In the genomic region with DNA sequence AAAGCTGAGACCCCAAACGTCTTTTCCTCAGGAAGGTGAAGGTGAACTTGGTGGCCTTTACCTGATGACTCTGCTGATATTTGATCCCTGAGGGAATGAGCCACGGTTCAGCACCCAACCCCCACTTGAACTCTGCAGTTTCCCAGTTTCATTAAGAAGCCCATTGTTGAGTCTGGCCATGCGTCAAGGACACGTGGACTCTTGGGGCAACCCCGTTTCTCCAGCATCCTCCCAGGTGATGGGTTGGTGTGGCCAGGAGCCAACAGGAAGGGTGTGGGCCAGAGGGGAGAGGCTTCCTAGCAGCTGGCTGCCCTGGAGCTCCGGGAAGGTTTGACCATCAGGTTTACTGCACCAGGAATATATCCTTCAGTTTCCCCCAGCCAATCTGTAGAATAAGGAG, we compare ENCODE assay signal across 1 cellular context.
TF ChIP-seq lines count a peak whose summit lies in the region.

No MANE protein-coding gene starts in this region.

TF ChIP-seq in HepG2, 621 proteins besides CTCF, POLR2A, EP300 and RAD21 (continued from another document and continues in another):
- TF ChIP-seq GLMP (CRISPR knock-in tag; IDR thresholded peaks at IDR 0.05; ENCODE audit: borderline replicate concordance), result no peak
- TF ChIP-seq ZNF567 (CRISPR knock-in tag; IDR thresholded peaks at IDR 0.05; ENCODE audit: borderline replicate concordance), result no peak
- no peak for TF ChIP-seq NCOA5 (CRISPR knock-in tag; IDR thresholded peaks at IDR 0.05)
- no peak for TF ChIP-seq SOX13 (IDR thresholded peaks at IDR 0.05)
- 0 out of 4 replicates have a peak, but pooled peaks of 1 of the 2 experiments have one; percentile 22 for TF ChIP-seq SOX13 (CRISPR knock-in tag; conservative IDR thresholded peaks at IDR 0.05 in 1 of 2, IDR thresholded peaks at IDR 0.05 in 1 of 2)
- TF ChIP-seq FOXM1 (CRISPR knock-in tag; IDR thresholded peaks at IDR 0.05), result no peak
- TF ChIP-seq TBX3 (IDR thresholded peaks at IDR 0.05; ENCODE audit: borderline replicate concordance), result no peak
- TF ChIP-seq MYC (CRISPR knock-in tag; IDR thresholded peaks at IDR 0.05; ENCODE audit: borderline replicate concordance), result peak; percentile 63; the same call in 1 of the 2 replicates
- no peak for TF ChIP-seq ZNF556 (CRISPR knock-in tag; IDR thresholded peaks at IDR 0.05; ENCODE audit: borderline replicate concordance)
- TF ChIP-seq PREB (CRISPR knock-in tag; IDR thresholded peaks at IDR 0.05), result no peak
- TF ChIP-seq ZNF747 (CRISPR knock-in tag; IDR thresholded peaks at IDR 0.05; ENCODE audit: borderline replicate concordance), result no peak
- no peak for TF ChIP-seq ZNF746 (CRISPR knock-in tag; IDR thresholded peaks at IDR 0.05)
- no peak for TF ChIP-seq KDM3A (CRISPR knock-in tag; IDR thresholded peaks at IDR 0.05; ENCODE audit: low read depth)
- TF ChIP-seq ZNF335 (CRISPR knock-in tag; IDR thresholded peaks at IDR 0.05), result no peak
- no peak for TF ChIP-seq PCBP2 (optimal IDR thresholded peaks at IDR 0.05; ENCODE audit: low read depth, low read length, poor library complexity, severe bottlenecking)
- TF ChIP-seq RBM22 (optimal IDR thresholded peaks at IDR 0.05; ENCODE audit: low read length), result no peak
- TF ChIP-seq ZNF687 (CRISPR knock-in tag; IDR thresholded peaks at IDR 0.05), result peak; percentile 36
- peak; percentile 78; the same call in 1 of the 2 replicates for TF ChIP-seq ZNF281 (CRISPR knock-in tag; IDR thresholded peaks at IDR 0.05; ENCODE audit: borderline replicate concordance)
- no peak for TF ChIP-seq NFIB (CRISPR knock-in tag; IDR thresholded peaks at IDR 0.05; ENCODE audit: borderline replicate concordance)
- TF ChIP-seq CENPT (CRISPR knock-in tag; IDR thresholded peaks at IDR 0.05; ENCODE audit: low read depth), result no peak
- TF ChIP-seq ZNF761 (CRISPR knock-in tag; conservative IDR thresholded peaks at IDR 0.05), result peak; percentile 71; the same call in 1 of the 2 replicates
- TF ChIP-seq, protein P1, sequence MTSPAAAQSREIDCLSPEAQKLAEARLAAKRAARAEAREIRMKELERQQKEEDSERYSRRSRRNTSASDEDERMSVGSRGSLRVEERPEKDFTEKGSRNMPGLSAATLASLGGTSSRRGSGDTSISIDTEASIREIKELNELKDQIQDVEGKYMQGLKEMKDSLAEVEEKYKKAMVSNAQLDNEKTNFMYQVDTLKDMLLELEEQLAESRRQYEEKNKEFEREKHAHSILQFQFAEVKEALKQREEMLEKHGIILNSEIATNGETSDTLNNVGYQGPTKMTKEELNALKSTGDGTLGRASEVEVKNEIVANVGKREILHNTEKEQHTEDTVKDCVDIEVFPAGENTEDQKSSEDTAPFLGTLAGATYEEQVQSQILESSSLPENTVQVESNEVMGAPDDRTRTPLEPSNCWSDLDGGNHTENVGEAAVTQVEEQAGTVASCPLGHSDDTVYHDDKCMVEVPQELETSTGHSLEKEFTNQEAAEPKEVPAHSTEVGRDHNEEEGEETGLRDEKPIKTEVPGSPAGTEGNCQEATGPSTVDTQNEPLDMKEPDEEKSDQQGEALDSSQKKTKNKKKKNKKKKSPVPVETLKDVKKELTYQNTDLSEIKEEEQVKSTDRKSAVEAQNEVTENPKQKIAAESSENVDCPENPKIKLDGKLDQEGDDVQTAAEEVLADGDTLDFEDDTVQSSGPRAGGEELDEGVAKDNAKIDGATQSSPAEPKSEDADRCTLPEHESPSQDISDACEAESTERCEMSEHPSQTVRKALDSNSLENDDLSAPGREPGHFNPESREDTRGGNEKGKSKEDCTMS (CRISPR knock-in tag; conservative IDR thresholded peaks at IDR 0.05), result no peak
- peak; percentile 85 for TF ChIP-seq SIX4 (CRISPR knock-in tag; IDR thresholded peaks at IDR 0.05)
- no peak for TF ChIP-seq ZFP36L1 (CRISPR knock-in tag; IDR thresholded peaks at IDR 0.05)
- TF ChIP-seq ZBTB42 (CRISPR knock-in tag; IDR thresholded peaks at IDR 0.05), result no peak
- TF ChIP-seq, protein P2, sequence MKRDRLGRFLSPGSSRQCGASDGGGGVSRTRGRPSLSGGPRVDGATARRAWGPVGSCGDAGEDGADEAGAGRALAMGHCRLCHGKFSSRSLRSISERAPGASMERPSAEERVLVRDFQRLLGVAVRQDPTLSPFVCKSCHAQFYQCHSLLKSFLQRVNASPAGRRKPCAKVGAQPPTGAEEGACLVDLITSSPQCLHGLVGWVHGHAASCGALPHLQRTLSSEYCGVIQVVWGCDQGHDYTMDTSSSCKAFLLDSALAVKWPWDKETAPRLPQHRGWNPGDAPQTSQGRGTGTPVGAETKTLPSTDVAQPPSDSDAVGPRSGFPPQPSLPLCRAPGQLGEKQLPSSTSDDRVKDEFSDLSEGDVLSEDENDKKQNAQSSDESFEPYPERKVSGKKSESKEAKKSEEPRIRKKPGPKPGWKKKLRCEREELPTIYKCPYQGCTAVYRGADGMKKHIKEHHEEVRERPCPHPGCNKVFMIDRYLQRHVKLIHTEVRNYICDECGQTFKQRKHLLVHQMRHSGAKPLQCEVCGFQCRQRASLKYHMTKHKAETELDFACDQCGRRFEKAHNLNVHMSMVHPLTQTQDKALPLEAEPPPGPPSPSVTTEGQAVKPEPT (CRISPR knock-in tag; IDR thresholded peaks at IDR 0.05; ENCODE audit: low read depth), result 0 out of 2 replicates have a peak, but pooled peaks have one; percentile 13
- TF ChIP-seq ZSCAN31 (CRISPR knock-in tag; IDR thresholded peaks at IDR 0.05; ENCODE audit: low read depth), result no peak
- no peak for TF ChIP-seq SIN3B (IDR thresholded peaks at IDR 0.05; ENCODE audit: low read length)
- 0 out of 2 replicates have a peak, but pooled peaks have one; percentile 29 for TF ChIP-seq ARNTL (CRISPR knock-in tag; IDR thresholded peaks at IDR 0.05)
- TF ChIP-seq PATZ1 (CRISPR knock-in tag; IDR thresholded peaks at IDR 0.05), result 0 out of 2 replicates have a peak, but pooled peaks have one; percentile 15
- no peak for TF ChIP-seq ZNF350 (CRISPR knock-in tag; IDR thresholded peaks at IDR 0.05; ENCODE audit: borderline replicate concordance, low read depth)
- TF ChIP-seq MNT (IDR thresholded peaks at IDR 0.05), result peak; percentile 36; the same call in 1 of the 2 replicates
- no peak for TF ChIP-seq BHLHE40 (IDR thresholded peaks at IDR 0.05; ENCODE audit: low read length)
- TF ChIP-seq, protein P3, sequence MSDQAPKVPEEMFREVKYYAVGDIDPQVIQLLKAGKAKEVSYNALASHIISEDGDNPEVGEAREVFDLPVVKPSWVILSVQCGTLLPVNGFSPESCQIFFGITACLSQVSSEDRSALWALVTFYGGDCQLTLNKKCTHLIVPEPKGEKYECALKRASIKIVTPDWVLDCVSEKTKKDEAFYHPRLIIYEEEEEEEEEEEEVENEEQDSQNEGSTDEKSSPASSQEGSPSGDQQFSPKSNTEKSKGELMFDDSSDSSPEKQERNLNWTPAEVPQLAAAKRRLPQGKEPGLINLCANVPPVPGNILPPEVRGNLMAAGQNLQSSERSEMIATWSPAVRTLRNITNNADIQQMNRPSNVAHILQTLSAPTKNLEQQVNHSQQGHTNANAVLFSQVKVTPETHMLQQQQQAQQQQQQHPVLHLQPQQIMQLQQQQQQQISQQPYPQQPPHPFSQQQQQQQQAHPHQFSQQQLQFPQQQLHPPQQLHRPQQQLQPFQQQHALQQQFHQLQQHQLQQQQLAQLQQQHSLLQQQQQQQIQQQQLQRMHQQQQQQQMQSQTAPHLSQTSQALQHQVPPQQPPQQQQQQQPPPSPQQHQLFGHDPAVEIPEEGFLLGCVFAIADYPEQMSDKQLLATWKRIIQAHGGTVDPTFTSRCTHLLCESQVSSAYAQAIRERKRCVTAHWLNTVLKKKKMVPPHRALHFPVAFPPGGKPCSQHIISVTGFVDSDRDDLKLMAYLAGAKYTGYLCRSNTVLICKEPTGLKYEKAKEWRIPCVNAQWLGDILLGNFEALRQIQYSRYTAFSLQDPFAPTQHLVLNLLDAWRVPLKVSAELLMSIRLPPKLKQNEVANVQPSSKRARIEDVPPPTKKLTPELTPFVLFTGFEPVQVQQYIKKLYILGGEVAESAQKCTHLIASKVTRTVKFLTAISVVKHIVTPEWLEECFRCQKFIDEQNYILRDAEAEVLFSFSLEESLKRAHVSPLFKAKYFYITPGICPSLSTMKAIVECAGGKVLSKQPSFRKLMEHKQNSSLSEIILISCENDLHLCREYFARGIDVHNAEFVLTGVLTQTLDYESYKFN (CRISPR knock-in tag; conservative IDR thresholded peaks at IDR 0.05), result 0 out of 2 replicates have a peak, but pooled peaks have one; percentile 22
- no peak for TF ChIP-seq EHMT2 (IDR thresholded peaks at IDR 0.05; ENCODE audit: borderline replicate concordance, low read depth, low read length)
